1 cellular context compared by ENCODE assay signal in the genomic region with DNA sequence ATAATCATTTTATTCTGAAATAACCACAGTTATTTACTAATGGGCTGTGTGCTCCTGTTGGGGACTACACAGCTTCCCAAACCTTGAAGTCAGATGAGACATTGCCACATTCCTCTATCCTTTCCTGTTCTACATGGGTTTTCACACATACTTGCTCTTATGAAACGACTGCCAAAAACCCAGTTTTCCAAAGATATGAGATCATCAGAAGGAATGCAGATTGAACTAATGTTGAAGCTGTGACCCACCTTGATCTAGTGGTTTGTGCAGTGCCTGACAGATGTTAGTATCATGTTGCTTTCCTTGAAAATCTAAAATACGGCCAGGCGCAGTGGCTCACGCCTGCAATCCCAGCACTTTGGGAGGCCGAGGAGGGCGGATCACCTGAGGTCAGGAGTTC.
TF ChIP-seq lines count a peak whose summit lies in the region.

No MANE protein-coding gene starts in this region.

TF ChIP-seq in SK-N-SH, 30 proteins besides CTCF, POLR2A, EP300 and RAD21 (continued from another document):
- TF ChIP-seq, protein P1, sequence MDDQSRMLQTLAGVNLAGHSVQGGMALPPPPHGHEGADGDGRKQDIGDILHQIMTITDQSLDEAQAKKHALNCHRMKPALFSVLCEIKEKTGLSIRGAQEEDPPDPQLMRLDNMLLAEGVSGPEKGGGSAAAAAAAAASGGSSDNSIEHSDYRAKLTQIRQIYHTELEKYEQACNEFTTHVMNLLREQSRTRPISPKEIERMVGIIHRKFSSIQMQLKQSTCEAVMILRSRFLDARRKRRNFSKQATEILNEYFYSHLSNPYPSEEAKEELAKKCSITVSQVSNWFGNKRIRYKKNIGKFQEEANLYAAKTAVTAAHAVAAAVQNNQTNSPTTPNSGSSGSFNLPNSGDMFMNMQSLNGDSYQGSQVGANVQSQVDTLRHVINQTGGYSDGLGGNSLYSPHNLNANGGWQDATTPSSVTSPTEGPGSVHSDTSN (IDR thresholded peaks at IDR 0.05): peak; percentile 36; the same call in 1 of the 2 replicates
- TF ChIP-seq GABPA (IDR thresholded peaks at IDR 0.05; ENCODE audit: low read depth): no peak
- no peak for TF ChIP-seq CHD2 (IDR thresholded peaks at IDR 0.05; ENCODE audit: low read length, partially characterized antibody)
- TF ChIP-seq, protein P2, sequence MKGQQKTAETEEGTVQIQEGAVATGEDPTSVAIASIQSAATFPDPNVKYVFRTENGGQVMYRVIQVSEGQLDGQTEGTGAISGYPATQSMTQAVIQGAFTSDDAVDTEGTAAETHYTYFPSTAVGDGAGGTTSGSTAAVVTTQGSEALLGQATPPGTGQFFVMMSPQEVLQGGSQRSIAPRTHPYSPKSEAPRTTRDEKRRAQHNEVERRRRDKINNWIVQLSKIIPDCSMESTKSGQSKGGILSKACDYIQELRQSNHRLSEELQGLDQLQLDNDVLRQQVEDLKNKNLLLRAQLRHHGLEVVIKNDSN (IDR thresholded peaks at IDR 0.05; ENCODE audit: borderline replicate concordance, low read depth): no peak
- no peak for TF ChIP-seq EZH2phosphoT487 (IDR thresholded peaks at IDR 0.05; ENCODE audit: borderline replicate concordance, low read depth)
- peak; percentile 34; the same call in 1 of the 2 replicates for TF ChIP-seq RXRA (IDR thresholded peaks at IDR 0.05; ENCODE audit: borderline replicate concordance, low read depth)
- TF ChIP-seq, protein P3, sequence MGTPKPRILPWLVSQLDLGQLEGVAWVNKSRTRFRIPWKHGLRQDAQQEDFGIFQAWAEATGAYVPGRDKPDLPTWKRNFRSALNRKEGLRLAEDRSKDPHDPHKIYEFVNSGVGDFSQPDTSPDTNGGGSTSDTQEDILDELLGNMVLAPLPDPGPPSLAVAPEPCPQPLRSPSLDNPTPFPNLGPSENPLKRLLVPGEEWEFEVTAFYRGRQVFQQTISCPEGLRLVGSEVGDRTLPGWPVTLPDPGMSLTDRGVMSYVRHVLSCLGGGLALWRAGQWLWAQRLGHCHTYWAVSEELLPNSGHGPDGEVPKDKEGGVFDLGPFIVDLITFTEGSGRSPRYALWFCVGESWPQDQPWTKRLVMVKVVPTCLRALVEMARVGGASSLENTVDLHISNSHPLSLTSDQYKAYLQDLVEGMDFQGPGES (IDR thresholded peaks at IDR 0.05; ENCODE audit: low read depth, low read length): no peak
- peak; percentile 50; the same call in 1 of the 2 replicates for TF ChIP-seq JUND (IDR thresholded peaks at IDR 0.05)
- no peak for TF ChIP-seq FOXM1 (IDR thresholded peaks at IDR 0.05; ENCODE audit: low read depth)
- TF ChIP-seq SMC3 (IDR thresholded peaks at IDR 0.05; ENCODE audit: low read depth, low read length): no peak
- TF ChIP-seq POLR2AphosphoS5 (IDR thresholded peaks at IDR 0.05; ENCODE audit: low read depth, low read length): no peak
- TF ChIP-seq TCF12 (IDR thresholded peaks at IDR 0.05): peak; percentile 75
- no peak for TF ChIP-seq TEAD4 (IDR thresholded peaks at IDR 0.05; ENCODE audit: borderline replicate concordance, insufficient read depth)
- peak; percentile 63; the same call in 1 of the 2 replicates for TF ChIP-seq FOSL2 (IDR thresholded peaks at IDR 0.05; ENCODE audit: borderline replicate concordance, low read depth)
- no peak for TF ChIP-seq NRF1 (IDR thresholded peaks at IDR 0.05; ENCODE audit: low read depth, low read length)
- TF ChIP-seq, protein P4, sequence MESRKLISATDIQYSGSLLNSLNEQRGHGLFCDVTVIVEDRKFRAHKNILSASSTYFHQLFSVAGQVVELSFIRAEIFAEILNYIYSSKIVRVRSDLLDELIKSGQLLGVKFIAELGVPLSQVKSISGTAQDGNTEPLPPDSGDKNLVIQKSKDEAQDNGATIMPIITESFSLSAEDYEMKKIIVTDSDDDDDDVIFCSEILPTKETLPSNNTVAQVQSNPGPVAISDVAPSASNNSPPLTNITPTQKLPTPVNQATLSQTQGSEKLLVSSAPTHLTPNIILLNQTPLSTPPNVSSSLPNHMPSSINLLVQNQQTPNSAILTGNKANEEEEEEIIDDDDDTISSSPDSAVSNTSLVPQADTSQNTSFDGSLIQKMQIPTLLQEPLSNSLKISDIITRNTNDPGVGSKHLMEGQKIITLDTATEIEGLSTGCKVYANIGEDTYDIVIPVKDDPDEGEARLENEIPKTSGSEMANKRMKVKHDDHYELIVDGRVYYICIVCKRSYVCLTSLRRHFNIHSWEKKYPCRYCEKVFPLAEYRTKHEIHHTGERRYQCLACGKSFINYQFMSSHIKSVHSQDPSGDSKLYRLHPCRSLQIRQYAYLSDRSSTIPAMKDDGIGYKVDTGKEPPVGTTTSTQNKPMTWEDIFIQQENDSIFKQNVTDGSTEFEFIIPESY (IDR thresholded peaks at IDR 0.05; ENCODE audit: borderline replicate concordance, low read depth): no peak
- TF ChIP-seq, protein P5, sequence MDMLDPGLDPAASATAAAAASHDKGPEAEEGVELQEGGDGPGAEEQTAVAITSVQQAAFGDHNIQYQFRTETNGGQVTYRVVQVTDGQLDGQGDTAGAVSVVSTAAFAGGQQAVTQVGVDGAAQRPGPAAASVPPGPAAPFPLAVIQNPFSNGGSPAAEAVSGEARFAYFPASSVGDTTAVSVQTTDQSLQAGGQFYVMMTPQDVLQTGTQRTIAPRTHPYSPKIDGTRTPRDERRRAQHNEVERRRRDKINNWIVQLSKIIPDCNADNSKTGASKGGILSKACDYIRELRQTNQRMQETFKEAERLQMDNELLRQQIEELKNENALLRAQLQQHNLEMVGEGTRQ (IDR thresholded peaks at IDR 0.05; ENCODE audit: borderline replicate concordance, low read depth, low read length): no peak
- TF ChIP-seq TAF1 (IDR thresholded peaks at IDR 0.05; ENCODE audit: borderline replicate concordance, low read depth, low read length): no peak
- no peak for TF ChIP-seq FOXJ3 (CRISPR knock-in tag; IDR thresholded peaks at IDR 0.05)
- peak; percentile 62 for TF ChIP-seq NFIC (IDR thresholded peaks at IDR 0.05; ENCODE audit: borderline replicate concordance)
- TF ChIP-seq RCOR1 (IDR thresholded peaks at IDR 0.05; ENCODE audit: low read length): no peak
TF ChIP-seq in SK-N-SH: peak in this region for 8.
